In genomic region chr9:18824095-18824666, GRCh38 we compare ENCODE assay signal across 9 cellular contexts.
DNase-seq lines count a peak whose midpoint lies in the region; ATAC-seq, FAIRE-seq and TF ChIP-seq lines count a peak whose summit lies in the region.
"Had no signal": no experiment of that assay in that cellular context is flagged by ENCODE, and none has a peak within 500 bp of the region (broad histone marks: within the 10 kb centered on the region; RNA-seq: fewer than 3 reads in every experiment).

No MANE protein-coding gene starts in this region.

- H2BK5ac ChIP-seq in IMR-90 (ENCODE audit: low read depth, low read length, poor library complexity, severe bottlenecking): no peak overlapping the region

- dilution Hi-C loops in IMR-90 (cut with HindIII; ENCODE audit: low sequenced_read_pairs, unreplicated experiment): no loop called here

- no peak overlapping the region for H3K23ac ChIP-seq in IMR-90 (ENCODE audit: low read depth, low read length)

- H3K4me1 ChIP-seq in IMR-90 (ENCODE audit: control insufficient read depth, insufficient read depth, low read length): peaks cover 5% of the 10 kb centered on the region
- H3K4me1 ChIP-seq in left lung: peaks cover 0 to 3% of the 10 kb centered on the region in 2 donors
- H3K4me1 ChIP-seq in ovary (ENCODE audit: insufficient read depth): peaks cover 4% of the 10 kb centered on the region

- no peak overlapping the region for H4K8ac ChIP-seq in IMR-90 (ENCODE audit: low read depth in 2 of 2, low read length in 2 of 2)

- no peak for FAIRE-seq in urothelium cell line (lab: Jason Lieb, UNC)

- H2BK120ac ChIP-seq in IMR-90 (ENCODE audit: low read depth, low read length): no peak overlapping the region

- CTCF ChIA-PET in IMR-90 (lab: Yijun Ruan, JAX): interaction anchor here (1.0 kb wide), 1 partner anchor 570 kb away, joined by 3 read pairs; no protein-coding TSS in a partner anchor

- no peak overlapping the region for H3K27ac ChIP-seq in IMR-90 (ENCODE audit: insufficient read depth, low read length)
- H3K27ac ChIP-seq in WERI-Rb-1: no peak overlapping the region
- H3K27ac ChIP-seq in left lung: no peak overlapping the region
- no peak overlapping the region for H3K27ac ChIP-seq in ovary

- H4K20me1 ChIP-seq in IMR-90 (ENCODE audit: insufficient read depth, low read length): no peaks in the 10 kb centered on the region

- no peak overlapping the region for H3K4me2 ChIP-seq in IMR-90 (ENCODE audit: low read depth, low read length)

- no peak overlapping the region for H3K9ac ChIP-seq in IMR-90 (ENCODE audit: low read depth, low read length)

- no peak overlapping the region for H2BK15ac ChIP-seq in IMR-90 (ENCODE audit: low read depth, low read length)

- H2AFZ ChIP-seq in IMR-90 (replicated peaks; ENCODE audit: low read length, poor library complexity): no peak overlapping the region

- ATAC-seq in IMR-90 (ENCODE audit: low read depth) (no peak), left lung (peak; percentile 49), GM21423 (IDR thresholded peaks at IDR 0.05; ENCODE audit: unreplicated experiment) (no peak)

- H3K4me3 ChIP-seq in IMR-90 (ENCODE audit: insufficient read depth, low read depth, low read length) (no peak overlapping the region), WERI-Rb-1 (ENCODE audit: low read depth, low read length) (no peak overlapping the region), left lung (no peak overlapping the region), ovary (no peak overlapping the region)

- H3K56ac ChIP-seq in IMR-90 (ENCODE audit: extremely low read depth, insufficient read depth, low read length): no peak overlapping the region

- 0 out of 2 replicates have a peak, but pooled peaks cover 3% of the 10 kb centered on the region for H3K9me1 ChIP-seq in IMR-90 (ENCODE audit: insufficient read depth, low read length)

- intact Hi-C loops in IMR-90 (cut with micrococcal nuclease) (loop anchor here (10.0 kb wide), 2 partner anchors 189 to 569 kb away; no protein-coding TSS in a partner anchor), left lung (cut with DNase I) (no loop called here), ovary (cut with DNase I) (no loop called here)

- H2BK20ac ChIP-seq in IMR-90 (ENCODE audit: low read depth, low read length): no peak overlapping the region

- WGBS in IMR-90 (ENCODE audit: extremely low coverage in 2 of 2, insufficient read length in 1 of 2), 2 experiments: no CpG with 5 or more reads among the region's 4 CpGs
- WGBS in ovary, 3 donors: 38 to 67% (median 44%) methylated on average over 4 of the region's 4 CpGs

- no peak overlapping the region for H2AK5ac ChIP-seq in IMR-90 (ENCODE audit: low read depth, low read length)

- TF ChIP-seq POLR2A in IMR-90 (IDR thresholded peaks at IDR 0.05; ENCODE audit: low read depth, low read length) (no peak), ovary (IDR thresholded peaks at IDR 0.05) (no peak)

- DNase-seq in DMS53 treated with DMSO at 0.1 percent for 48 hours (lab: John Stamatoyannopoulos, UW; ENCODE audit: unreplicated experiment): peak; percentile 63
- DNase-seq in IMR-90: no peak
- peak; percentile 22 for DNase-seq in WERI-Rb-1
- DNase-seq in left lung: no peak
- DNase-seq in stimulated activated CD4-positive, alpha-beta T cell treated with anti-CD3 and anti-CD28 coated beads, Interleukin-1b, Interleukin-23, amount 100 ng/mL, for 48 hours: no peak
- DNase-seq in ovary: no peak
- DNase-seq in urothelium cell line (ENCODE audit: low spot score): no peak
- DNase-seq: activated naive CD8-positive, alpha-beta T cell treated with anti-CD3 and anti-CD28 coated beads, Interleukin-2, amount 10 ng/mL, durations not matched to agents 7 days and 5 days had no signal

- H3K18ac ChIP-seq in IMR-90 (ENCODE audit: low read depth, low read length): no peak overlapping the region

- no peaks in the 10 kb centered on the region for H3K36me3 ChIP-seq in IMR-90 (ENCODE audit: control insufficient read depth, insufficient read depth, low read length)
- H3K36me3 ChIP-seq in WERI-Rb-1: no peaks in the 10 kb centered on the region
- no peaks in the 10 kb centered on the region for H3K36me3 ChIP-seq in left lung
- no peaks in the 10 kb centered on the region for H3K36me3 ChIP-seq in ovary

- H3K9me3 ChIP-seq in IMR-90 (ENCODE audit: control insufficient read depth, insufficient read depth, low read length) (no peaks in the 10 kb centered on the region), WERI-Rb-1 (ENCODE audit: severe bottlenecking) (no peaks in the 10 kb centered on the region), left lung (no peaks in the 10 kb centered on the region), ovary (no peaks in the 10 kb centered on the region)

- peak; percentile 36; the same call in 1 of the 2 replicates for TF ChIP-seq RAD21 in IMR-90 (IDR thresholded peaks at IDR 0.05; ENCODE audit: low read length)

- TF ChIP-seq CTCF in IMR-90 (conservative IDR thresholded peaks at IDR 0.05; ENCODE audit: low read depth, low read length): peak; percentile 28; the same call in 1 of the 2 replicates
- peak; percentile 72 for TF ChIP-seq CTCF in WERI-Rb-1 (IDR thresholded peaks at IDR 0.05; ENCODE audit: low read depth, low read length)
- peak in 1 of 2 donors; percentile 25 for TF ChIP-seq CTCF in left lung (IDR thresholded peaks at IDR 0.05)
- no peak for TF ChIP-seq CTCF in ovary (IDR thresholded peaks at IDR 0.05)

- H2AK9ac ChIP-seq in IMR-90 (replicated peaks; ENCODE audit: low read depth, low read length, poor library complexity): no peak overlapping the region

- no peak overlapping the region for H3K4ac ChIP-seq in IMR-90 (ENCODE audit: low read depth, low read length)

- H3K79me1 ChIP-seq in IMR-90 (ENCODE audit: low read depth in 1 of 2, low read length in 2 of 2): no peaks in the 10 kb centered on the region

- BruUV-seq in IMR-90 (replicated peaks; lab: Mats Ljungman, UMichigan): no TSS peak

- no peak overlapping the region for H4K91ac ChIP-seq in IMR-90 (ENCODE audit: insufficient read depth, low read depth, low read length)

- no peak for TF ChIP-seq EP300 in ovary (IDR thresholded peaks at IDR 0.05)

- POLR2A ChIA-PET in IMR-90 (lab: Charles Lee; ENCODE audit: unreplicated experiment): no interaction called here

- no peak overlapping the region for H3K14ac ChIP-seq in IMR-90 (replicated peaks; ENCODE audit: low read depth, low read length)

- in situ Hi-C loops in IMR-90 (cut with MboI; ENCODE audit: low sequenced_read_pairs): no loop called here

- H3K27me3 ChIP-seq in IMR-90 (ENCODE audit: control insufficient read depth, insufficient read depth, low read length) (no peaks in the 10 kb centered on the region), WERI-Rb-1 (ENCODE audit: insufficient read depth, low read depth, severe bottlenecking) (no peaks in the 10 kb centered on the region), left lung (no peaks in the 10 kb centered on the region), ovary (no peaks in the 10 kb centered on the region)

- H4K5ac ChIP-seq in IMR-90 (ENCODE audit: low read depth, low read length): no peak overlapping the region

TF ChIP-seq in IMR-90, 13 proteins besides CTCF, POLR2A, EP300 and RAD21:
- TF ChIP-seq SMC3 (IDR thresholded peaks at IDR 0.05; ENCODE audit: low read depth, low read length): no peak
- TF ChIP-seq BHLHE40 (IDR thresholded peaks at IDR 0.05; ENCODE audit: low read depth, low read length): no peak
- no peak for TF ChIP-seq MAFK (IDR thresholded peaks at IDR 0.05; ENCODE audit: low read depth, low read length)
- TF ChIP-seq MAZ (IDR thresholded peaks at IDR 0.05; ENCODE audit: borderline replicate concordance, low read depth, low read length): no peak
- no peak for TF ChIP-seq MXI1 (IDR thresholded peaks at IDR 0.05; ENCODE audit: borderline replicate concordance, low read depth, low read length)
- no peak for TF ChIP-seq CEBPB (IDR thresholded peaks at IDR 0.05; ENCODE audit: low read depth, low read length)

Comparison
In these comparisons a context has a peak if more than half of its experiments do, and no peak if none do; other contexts are left out.
1. DNase-seq: peak in DMS53 treated with DMSO at 0.1 percent for 48 hours (single experiment) and WERI-Rb-1 (single experiment); none in IMR-90 (single experiment), left lung (0 of 2), stimulated activated CD4-positive, alpha-beta T cell treated with anti-CD3 and anti-CD28 coated beads, Interleukin-1b, Interleukin-23, amount 100 ng/mL, for 48 hours (single experiment), ovary (0 of 5) and urothelium cell line (single experiment).
2. CTCF ChIP-seq: peak in IMR-90 (single experiment) and WERI-Rb-1 (single experiment); none in ovary (0 of 3).